In genomic region chr1:154326546-154327465, GRCh38 we compare ENCODE assay signal across 8 cellular contexts. TPM values are rescaled to one million over a fixed set of nuclear protein-coding genes. Genes with fewer than 3 reads are reported as not detected.
DNase-seq lines count a peak whose midpoint lies in the region; ATAC-seq and TF ChIP-seq lines count a peak whose summit lies in the region.

No MANE protein-coding gene starts in this region.

- peak overlapping the region in 1 of 2 experiments; percentile 77; a peak in 2 of 4 replicates for H3K4me3 ChIP-seq in DND-41 (ENCODE audit: low read depth in 1 of 2, low read length in 2 of 2)
- peak overlapping the region; percentile 72 for H3K4me3 ChIP-seq in mesodermal cell (ENCODE audit: extremely low read depth, insufficient read depth, low read length, poor library complexity, severe bottlenecking)
- H3K4me3 ChIP-seq in aorta (ENCODE audit: low read length in 2 of 2), result peak overlapping the region; percentile 8 to 91

- no peaks in the 10 kb centered on the region for H3K9me3 ChIP-seq in DND-41 (ENCODE audit: insufficient read depth, low read length, severe bottlenecking)
- H3K9me3 ChIP-seq in mesodermal cell (ENCODE audit: control insufficient read depth, low read length), result no peaks in the 10 kb centered on the region
- H3K9me3 ChIP-seq in aorta (ENCODE audit: control insufficient read depth, low read length), result no peaks in the 10 kb centered on the region

- ATAC-seq in DND-41 (ENCODE audit: insufficient read depth, low read depth) (no peak), aorta (ENCODE audit: low FRiP score) (peak; percentile 71)

- H3K9me3 Mint-ChIP-seq in chondrocyte (ENCODE audit: low read depth), result no peaks in the 10 kb centered on the region

- peaks cover 13% of the 10 kb centered on the region for H3K79me2 ChIP-seq in DND-41 (ENCODE audit: insufficient read depth, low read length)

- peaks cover 36% of the 10 kb centered on the region for H4K20me1 ChIP-seq in DND-41 (ENCODE audit: insufficient read depth, low read length)

- H3K36me3 ChIP-seq in DND-41 (ENCODE audit: insufficient read depth, low read length) (peaks cover 21% of the 10 kb centered on the region), mesodermal cell (ENCODE audit: control insufficient read depth, insufficient read depth, low read length) (peaks cover 19% of the 10 kb centered on the region), aorta (ENCODE audit: control insufficient read depth in 1 of 2, insufficient read depth in 2 of 2, low read length in 1 of 2) (peaks cover 3 to 4% of the 10 kb centered on the region in 2 donors)

- peaks cover 50% of the 10 kb centered on the region for H3K4me1 ChIP-seq in DND-41 (ENCODE audit: insufficient read depth, low read length)
- peaks cover 27% of the 10 kb centered on the region for H3K4me1 ChIP-seq in mesodermal cell (ENCODE audit: control insufficient read depth, insufficient read depth, low read length, poor library complexity, severe bottlenecking)
- peaks cover 0 to 7% of the 10 kb centered on the region in 2 donors for H3K4me1 ChIP-seq in aorta (ENCODE audit: control insufficient read depth in 1 of 2, insufficient read depth in 2 of 2, low read length in 2 of 2)

- peak overlapping the region; percentile 92 for H3K4me2 ChIP-seq in DND-41 (ENCODE audit: insufficient read depth, low read length)

- DNase-seq in DND-41, result no peak
- peak; percentile 84 for DNase-seq in NCI-H69 (lab: John Stamatoyannopoulos, UW)
- no peak for DNase-seq in chondrocyte (ENCODE audit: low spot score)
- DNase-seq in aorta, result peak; percentile 89 to 93
- DNase-seq in medulla oblongata (ENCODE audit: extremely low spot score), result no peak
- no peak for DNase-seq in SK-N-DZ (ENCODE audit: low spot score)
- DNase-seq in GM19238 (ENCODE audit: insufficient read length, low spot score), result no peak

- TF ChIP-seq CTCF in DND-41 (IDR thresholded peaks at IDR 0.05; ENCODE audit: borderline replicate concordance, extremely low read depth, low read length, poor library complexity, severe bottlenecking), result no peak
- TF ChIP-seq CTCF in chondrocyte (IDR thresholded peaks at IDR 0.05), result peak; percentile 67

- H3K4me1 Mint-ChIP-seq in chondrocyte (ENCODE audit: low read depth), result peaks cover 35% of the 10 kb centered on the region

- H3K27me3 ChIP-seq in DND-41 (ENCODE audit: insufficient read depth, low read length, poor library complexity) (no peaks in the 10 kb centered on the region), aorta (ENCODE audit: control insufficient read depth in 1 of 2, insufficient read depth in 2 of 2, low read length in 1 of 2) (no peaks in the 10 kb centered on the region)

- H2AFZ ChIP-seq in DND-41 (ENCODE audit: low read depth, low read length), result no peak overlapping the region

- H3K4me3 Mint-ChIP-seq in chondrocyte (ENCODE audit: unreplicated experiment), result peak overlapping the region; percentile 98

- peaks cover 12% of the 10 kb centered on the region for H3K36me3 Mint-ChIP-seq in chondrocyte (ENCODE audit: low read depth)

- peaks cover 9% of the 10 kb centered on the region for H3K27me3 Mint-ChIP-seq in chondrocyte (ENCODE audit: low read depth)

- H3K27ac ChIP-seq in DND-41 (ENCODE audit: low read length) (no peak overlapping the region; the same call in 1 of the 2 replicates), mesodermal cell (ENCODE audit: low read depth, low read length, severe bottlenecking) (peak overlapping the region; percentile 92), aorta (ENCODE audit: low read depth in 1 of 2, low read length in 2 of 2) (peak overlapping the region; percentile 81)

- WGBS in mesodermal cell (ENCODE audit: insufficient coverage in 2 of 2), 2 experiments, result 77 to 83% methylated on average over 4 of the region's 6 CpGs
- 17 to 22% methylated on average over 6 of the region's 6 CpGs for WGBS in aorta, 2 donors

- peak overlapping the region; percentile 95 for H3K27ac Mint-ChIP-seq in chondrocyte (ENCODE audit: unreplicated experiment)

- intact Hi-C loops in aorta (cut with DNase I), result loop anchor here in 1 of 2 donors (5.0 kb wide), 1 partner anchor 80 kb away; the partner anchor contains the start of gene IL6R

- peak overlapping the region; percentile 70; the same call in 1 of the 2 replicates for H3K9ac ChIP-seq in DND-41 (ENCODE audit: low read depth, low read length)

RNA-seq across cellular contexts. Expression of gene ATP8B2, which starts 1.5 kb away (rescaled TPM):
- 83.1 to 133 TPM (median 86.6 TPM) in 3 replicates for total RNA-seq in chondrocyte
- polyA plus RNA-seq in mesodermal cell (2013, experiment 1 of 2), result 45.4 TPM
- 45.8 TPM for polyA plus RNA-seq in mesodermal cell (2013, experiment 2 of 2)
- 100 to 1,000 TPM; 122 to 176 TPM for total RNA-seq in aorta
- polyA plus RNA-seq in aorta, result 10 to 100 TPM; 28.8 to 54.9 TPM
- polyA plus RNA-seq in SK-N-DZ (2014; cell fraction: cytosol; rRNA removed), result 60.3 and 71.0 TPM in 2 replicates
- 138 TPM in 2 replicates for polyA plus RNA-seq in SK-N-DZ (2014; cell fraction: nucleus; rRNA removed)

RNA-seq across cellular contexts. Expression of gene AQP10, which starts 5.9 kb away (rescaled TPM):
- total RNA-seq in chondrocyte (not detected in 3 replicates), aorta (under 1 TPM in 1 of 2 donors, not detected in 1; 0.26 TPM)
- polyA plus RNA-seq in mesodermal cell (2013, experiment 1 of 2), result 0.77 TPM
- polyA plus RNA-seq in mesodermal cell (2013, experiment 2 of 2), result not detected
- 10 to 100 TPM in 1 of 2 donors, under 1 TPM in 1; 0.08 to 10.3 TPM for polyA plus RNA-seq in aorta
- polyA plus RNA-seq in SK-N-DZ (2014; cell fraction: cytosol; rRNA removed), result 0.07 TPM in 1 of 2 replicates, not detected in the other
- not detected in 2 replicates for polyA plus RNA-seq in SK-N-DZ (2014; cell fraction: nucleus; rRNA removed)

RNA-seq across cellular contexts. Expression of gene HAX1, which starts 54.4 kb away (rescaled TPM):
- 60.9 to 104 TPM (median 97.1 TPM) in 3 replicates for total RNA-seq in chondrocyte
- 103 TPM for polyA plus RNA-seq in mesodermal cell (2013, experiment 1 of 2)
- polyA plus RNA-seq in mesodermal cell (2013, experiment 2 of 2), result 99.7 TPM
- total RNA-seq in aorta, result 10 to 100 TPM; 52.2 to 57.1 TPM
- 10 to 100 TPM; 70.6 to 98.6 TPM for polyA plus RNA-seq in aorta
- polyA plus RNA-seq in SK-N-DZ (2014; cell fraction: cytosol; rRNA removed), result 222 TPM in 2 replicates
- polyA plus RNA-seq in SK-N-DZ (2014; cell fraction: nucleus; rRNA removed), result 209 and 219 TPM in 2 replicates

Comparison
In these comparisons a context has a peak if more than half of its experiments do, and no peak if none do; other contexts are left out.
1. DNase-seq: peak in NCI-H69 (single experiment) and aorta (2 of 2); none in DND-41 (single experiment), chondrocyte (single experiment), medulla oblongata (single experiment), SK-N-DZ (single experiment) and GM19238 (single experiment).